In the genomic region with DNA sequence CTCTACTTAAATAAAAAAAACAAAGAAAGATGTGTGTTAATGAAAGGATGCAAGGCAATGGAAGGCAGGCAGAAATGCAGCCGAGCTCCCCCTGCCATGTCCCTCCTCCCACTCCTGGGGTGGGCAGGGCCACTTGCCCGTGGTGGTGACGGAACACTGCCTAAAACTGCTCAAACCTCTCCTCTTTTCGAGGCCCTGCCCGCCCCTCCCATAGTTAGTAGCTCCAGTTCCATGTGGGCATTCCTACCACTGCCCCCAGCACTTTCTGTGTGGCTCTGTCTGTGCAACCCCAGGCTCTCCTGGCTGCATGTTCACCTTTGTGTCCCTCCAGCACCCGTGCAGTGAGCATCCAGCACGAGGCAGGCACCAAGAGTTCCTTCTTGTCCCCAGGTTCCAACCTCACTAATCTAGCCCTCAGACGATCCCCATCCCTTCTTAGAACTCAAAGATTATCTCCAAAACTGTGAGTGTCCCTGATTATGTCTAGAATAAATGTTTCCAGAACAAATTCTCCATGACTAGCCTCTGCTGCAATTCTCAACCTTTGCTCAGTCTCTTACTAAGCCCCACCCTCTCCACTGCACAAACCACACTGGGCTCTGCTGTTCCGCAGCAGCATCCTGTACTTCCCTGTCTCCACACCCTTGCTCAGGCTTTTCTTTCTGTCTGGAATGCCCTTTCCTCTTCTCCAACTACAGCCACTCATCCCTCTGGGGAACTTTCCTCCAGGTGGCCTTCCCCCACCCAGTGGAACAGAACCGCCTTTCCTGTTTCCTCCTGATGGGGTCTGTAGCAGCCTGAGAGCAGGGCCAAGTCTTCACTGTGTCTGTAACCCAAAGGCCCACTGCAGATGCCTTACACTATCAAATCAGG, we compare ENCODE assay signal across 9 cellular contexts. TPM values are rescaled to one million over a fixed set of nuclear protein-coding genes. Genes with fewer than 3 reads are reported as not detected.
DNase-seq lines count a peak whose midpoint lies in the region; ATAC-seq, FAIRE-seq and TF ChIP-seq lines count a peak whose summit lies in the region.
"Had no signal": no experiment of that assay in that cellular context is flagged by ENCODE, and none has a peak within 500 bp of the region (broad histone marks: within the 10 kb centered on the region; RNA-seq: fewer than 3 reads in every experiment).

No MANE protein-coding gene starts in this region.

- no peak for TF ChIP-seq CTCF in astrocyte (IDR thresholded peaks at IDR 0.05; ENCODE audit: insufficient read depth, low read depth, low read length)
- no peak for TF ChIP-seq CTCF in thoracic aorta (IDR thresholded peaks at IDR 0.05)

- H3K9me3 Mint-ChIP-seq in activated CD8-positive, alpha-beta memory T cell treated with anti-CD3 and anti-CD28 coated beads, Interleukin-2, amount 10 ng/mL, durations not matched to agents 7 days and 5 days (ENCODE audit: low read depth), result no peaks in the 10 kb centered on the region
- no peaks in the 10 kb centered on the region for H3K9me3 Mint-ChIP-seq in astrocyte (ENCODE audit: unreplicated experiment)

- H3K27ac ChIP-seq in astrocyte (ENCODE audit: low read depth, low read length), result no peak overlapping the region
- H3K27ac ChIP-seq in thoracic aorta, result peak overlapping the region; percentile 41 to 50

- no peaks in the 10 kb centered on the region for H3K36me3 Mint-ChIP-seq in activated CD8-positive, alpha-beta memory T cell treated with anti-CD3 and anti-CD28 coated beads, Interleukin-2, amount 10 ng/mL, durations not matched to agents 7 days and 5 days
- H3K36me3 Mint-ChIP-seq in astrocyte (ENCODE audit: low read depth, unreplicated experiment), result peaks cover 24% of the 10 kb centered on the region

- H3K27ac Mint-ChIP-seq in activated CD8-positive, alpha-beta memory T cell treated with anti-CD3 and anti-CD28 coated beads, Interleukin-2, amount 10 ng/mL, durations not matched to agents 7 days and 5 days, result peak overlapping the region; percentile 67
- H3K27ac Mint-ChIP-seq in astrocyte (ENCODE audit: unreplicated experiment), result peak overlapping the region; percentile 56

- peak overlapping the region; percentile 19 for H3K9ac ChIP-seq in astrocyte (ENCODE audit: low read length)

- peak; percentile 72 for ATAC-seq in activated CD8-positive, alpha-beta memory T cell treated with anti-CD3 and anti-CD28 coated beads, Interleukin-2, amount 10 ng/mL, durations not matched to agents 7 days and 5 days
- ATAC-seq in thoracic aorta (ENCODE audit: insufficient number of reproducible peaks, low FRiP score, low read depth) (no peak), GM19397 (IDR thresholded peaks at IDR 0.05; ENCODE audit: unreplicated experiment) (no peak), HG03469 (IDR thresholded peaks at IDR 0.05; ENCODE audit: unreplicated experiment) (no peak)

- H3K4me1 ChIP-seq in astrocyte (ENCODE audit: insufficient read depth, low read length) (peaks cover 35% of the 10 kb centered on the region), thoracic aorta (ENCODE audit: control insufficient read depth in 1 of 2, low read depth in 2 of 2) (peaks cover 50 to 69% of the 10 kb centered on the region in 2 donors)

- no peak overlapping the region for H3K4me2 ChIP-seq in astrocyte (ENCODE audit: low read length)

- FAIRE-seq in astrocyte (lab: Jason Lieb, UNC), result no peak

- no peaks in the 10 kb centered on the region for H3K27me3 ChIP-seq in astrocyte (ENCODE audit: insufficient read depth, low read length)
- H3K27me3 ChIP-seq in thoracic aorta (replicated peaks; ENCODE audit: insufficient read depth), result no peaks in the 10 kb centered on the region

- H3K4me1 Mint-ChIP-seq in activated CD8-positive, alpha-beta memory T cell treated with anti-CD3 and anti-CD28 coated beads, Interleukin-2, amount 10 ng/mL, durations not matched to agents 7 days and 5 days, result peaks cover 28% of the 10 kb centered on the region
- H3K4me1 Mint-ChIP-seq in astrocyte (ENCODE audit: low read depth, unreplicated experiment), result peaks cover 34% of the 10 kb centered on the region

- H3K9me3 ChIP-seq in astrocyte (ENCODE audit: insufficient read depth, low read depth, low read length) (no peaks in the 10 kb centered on the region), thoracic aorta (no peaks in the 10 kb centered on the region)

- no peak for DNase-seq in activated CD8-positive, alpha-beta memory T cell treated with anti-CD3 and anti-CD28 coated beads, Interleukin-2, amount 10 ng/mL, durations not matched to agents 7 days and 5 days
- no peak for DNase-seq in activated CD8-positive, alpha-beta memory T cell treated with anti-CD3 and anti-CD28 coated beads for 24 hours
- DNase-seq in astrocyte (ENCODE audit: low read depth), result no peak
- peak; percentile 35 for DNase-seq in kidney tubule cell (ENCODE audit: low spot score)
- no peak for DNase-seq in thoracic aorta (ENCODE audit: low spot score)
- no peak for DNase-seq in foreskin melanocyte
- DNase-seq: NCI-H1436 treated with DMSO at 0.1 percent for 48 hours had no signal

- CTCF ChIA-PET in activated CD8-positive, alpha-beta memory T cell treated with anti-CD3 and anti-CD28 coated beads, Interleukin-2, amount 10 ng/mL, durations not matched to agents 7 days and 5 days (lab: Charles Lee), result interaction anchor here (0.8 to 1.5 kb wide), 2 partner anchors 22 to 31 kb away, joined by 3 to 4 read pairs; no protein-coding TSS in a partner anchor

- H3K79me2 ChIP-seq in astrocyte (ENCODE audit: insufficient read depth, low read length), result peaks cover 8% of the 10 kb centered on the region

- H4K20me1 ChIP-seq in astrocyte (ENCODE audit: insufficient read depth, low read length), result peaks cover 50% of the 10 kb centered on the region

- no peak overlapping the region for H3K4me3 ChIP-seq in astrocyte (ENCODE audit: insufficient read depth, low read depth, low read length)
- no peak overlapping the region for H3K4me3 ChIP-seq in thoracic aorta

- no peak overlapping the region for H2AFZ ChIP-seq in astrocyte (ENCODE audit: low read depth, low read length)

- no peaks in the 10 kb centered on the region for H3K27me3 Mint-ChIP-seq in activated CD8-positive, alpha-beta memory T cell treated with anti-CD3 and anti-CD28 coated beads, Interleukin-2, amount 10 ng/mL, durations not matched to agents 7 days and 5 days
- no peaks in the 10 kb centered on the region for H3K27me3 Mint-ChIP-seq in astrocyte (ENCODE audit: low read depth, unreplicated experiment)

- no peak overlapping the region for H3K4me3 Mint-ChIP-seq in activated CD8-positive, alpha-beta memory T cell treated with anti-CD3 and anti-CD28 coated beads, Interleukin-2, amount 10 ng/mL, durations not matched to agents 7 days and 5 days
- peak overlapping the region; percentile 18 for H3K4me3 Mint-ChIP-seq in astrocyte (ENCODE audit: unreplicated experiment)

- H3K36me3 ChIP-seq in astrocyte (ENCODE audit: insufficient read depth, low read length), result peaks cover 8% of the 10 kb centered on the region
- no peaks in the 10 kb centered on the region for H3K36me3 ChIP-seq in thoracic aorta

RNA-seq across cellular contexts. Expression of a gene that starts 32.6 kb away (rescaled TPM):
- total RNA-seq in activated CD8-positive, alpha-beta memory T cell treated with anti-CD3 and anti-CD28 coated beads, Interleukin-2, amount 10 ng/mL, durations not matched to agents 7 days and 5 days, result under 1 TPM; 0.54 to 0.91 TPM
- total RNA-seq in astrocyte (5.3 and 6.7 TPM in 2 replicates), thoracic aorta (1 to 10 TPM; 1.3 to 3.9 TPM)

RNA-seq across cellular contexts. Expression of a gene that starts 45.9 kb away (rescaled TPM):
- 10 to 100 TPM; 15.6 to 19.8 TPM for total RNA-seq in activated CD8-positive, alpha-beta memory T cell treated with anti-CD3 and anti-CD28 coated beads, Interleukin-2, amount 10 ng/mL, durations not matched to agents 7 days and 5 days
- 46.4 and 51.4 TPM in 2 replicates for total RNA-seq in astrocyte
- 10 to 100 TPM; 43.6 to 48.1 TPM for total RNA-seq in thoracic aorta
